Comparison of ENCODE assay signal across 8 cellular contexts in the genomic region with DNA sequence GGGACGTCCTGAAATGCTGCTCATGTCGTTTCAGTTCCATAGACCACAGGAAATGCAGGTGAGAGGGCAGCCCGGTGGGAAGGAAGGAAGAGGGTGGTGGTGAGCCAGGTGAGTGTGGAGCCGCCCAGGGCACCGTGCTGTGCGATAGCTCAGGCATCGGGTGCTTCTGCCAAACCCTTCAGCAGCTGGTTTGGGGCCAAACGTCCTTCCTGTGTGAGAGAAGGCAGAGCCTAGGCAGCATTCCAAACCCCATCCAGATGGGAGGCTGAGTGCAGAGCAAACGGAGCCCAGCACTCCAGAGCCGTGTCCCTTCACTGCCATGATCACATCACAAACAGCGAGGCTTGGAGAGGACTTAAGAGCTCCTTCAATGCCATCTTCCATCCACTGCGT.
A peak's percentile ranks its signal among the peaks of the same experiment; 100 is the strongest.
DNase-seq lines count a peak whose midpoint lies in the region; ATAC-seq and TF ChIP-seq lines count a peak whose summit lies in the region.
"Not testable (repeated sequence)": the region's sequence is repeated elsewhere in the genome, so short reads cannot be mapped to it uniquely, and the experiment has no call there.

No MANE protein-coding gene starts in this region.

- H3K27me3 ChIP-seq in MG63; mammary epithelial cell (ENCODE audit: insufficient read depth, low read length); cardiac muscle cell; upper lobe of right lung: not testable (repeated sequence)

- 4% methylated on average over 4 of the region's 12 CpGs for WGBS in mammary epithelial cell (ENCODE audit: low coverage, missing lambda C conversion rate)

- peak; percentile 85 for ATAC-seq in mucosa of descending colon
- peak; percentile 90 for ATAC-seq in upper lobe of right lung

- not testable (repeated sequence) for H3K36me3 ChIP-seq in MG63; mammary epithelial cell (ENCODE audit: insufficient read depth, low read length); cardiac muscle cell; mucosa of descending colon (ENCODE audit: low read depth); upper lobe of right lung

- not testable (repeated sequence) for H3K9me3 ChIP-seq in MG63; mammary epithelial cell (replicated peaks; ENCODE audit: insufficient read depth, low read length); cardiac muscle cell (ENCODE audit: low read depth); mucosa of descending colon; upper lobe of right lung

- not testable (repeated sequence) for H3K79me2 ChIP-seq in mammary epithelial cell (ENCODE audit: insufficient read depth, low read length)

- H3K4me2 ChIP-seq in mammary epithelial cell (ENCODE audit: insufficient read depth, low read depth, low read length) = peak overlapping the region; percentile 70

- TF ChIP-seq CTCF in VCaP (conservative IDR thresholded peaks at IDR 0.05); mammary epithelial cell (conservative IDR thresholded peaks at IDR 0.05 in 1 of 2, IDR thresholded peaks at IDR 0.05 in 1 of 2; ENCODE audit: extremely low read depth in 1 of 2, insufficient read depth in 1 of 2, low read depth in 1 of 2, low read length in 2 of 2); cardiac muscle cell (IDR thresholded peaks at IDR 0.05; ENCODE audit: low read depth, low read length); mucosa of descending colon (IDR thresholded peaks at IDR 0.05); upper lobe of right lung (IDR thresholded peaks at IDR 0.05): not testable (repeated sequence)

- BruUV-seq in mammary epithelial cell (replicated peaks; lab: Mats Ljungman, UMichigan) = not testable (repeated sequence)

- intact Hi-C loops in mammary epithelial cell (cut with micrococcal nuclease); mucosa of descending colon (cut with DNase I, micrococcal nuclease); upper lobe of right lung (cut with DNase I): not testable (repeated sequence)

- not testable (repeated sequence) for H4K20me1 ChIP-seq in mammary epithelial cell (ENCODE audit: insufficient read depth, low read length)

- CTCF ChIA-PET in mammary epithelial cell (lab: Charles Lee; ENCODE audit: low non-redundant PET) = not testable (repeated sequence)

- not testable (repeated sequence) for H3K4me1 ChIP-seq in mammary epithelial cell (ENCODE audit: insufficient read depth, low read length); cardiac muscle cell (ENCODE audit: low read depth); mucosa of descending colon (ENCODE audit: low read depth); upper lobe of right lung

- not testable (repeated sequence) for H3K9ac ChIP-seq in mammary epithelial cell (ENCODE audit: insufficient read depth, low read length)

- in situ Hi-C loops in mammary epithelial cell (cut with MboI; ENCODE audit: low sequenced_read_pairs in 2 of 2) = not testable (repeated sequence)

- dilution Hi-C loops in mammary epithelial cell (cut with HindIII; ENCODE audit: low sequenced_read_pairs) = not testable (repeated sequence)

- peak overlapping the region; percentile 81 for H3K27ac ChIP-seq in VCaP
- H3K27ac ChIP-seq in mammary epithelial cell (ENCODE audit: insufficient read depth, low read depth, low read length); cardiac muscle cell; upper lobe of right lung: not testable (repeated sequence)

- peak; percentile 91 for DNase-seq in DMS153 treated with DMSO at 0.1 percent for 48 hours (lab: John Stamatoyannopoulos, UW; ENCODE audit: unreplicated experiment)
- peak; percentile 88 for DNase-seq in MG63
- peak; percentile 81 for DNase-seq in NCI-H345 (lab: John Stamatoyannopoulos, UW)
- peak; percentile 56 for DNase-seq in mammary epithelial cell
- DNase-seq in cardiac muscle cell (ENCODE audit: low read depth in 1 of 2, low spot score in 1 of 2) = peak; percentile 1 to 66
- peak; percentile 19 to 65 (median 55) for DNase-seq in mucosa of descending colon
- peak; percentile 90 for DNase-seq in upper lobe of right lung

- peak overlapping the region; percentile 74 for H2AFZ ChIP-seq in mammary epithelial cell (ENCODE audit: low read depth, low read length)

- H3K4me3 ChIP-seq in MG63, cardiac muscle cell, mucosa of descending colon, upper lobe of right lung: not testable (repeated sequence)
- peak overlapping the region in 1 of 3 experiments; percentile 1 for H3K4me3 ChIP-seq in mammary epithelial cell (replicated peaks in 1 of 3; ENCODE audit: insufficient read depth in 1 of 3, low read depth in 2 of 3, low read length in 3 of 3)

Comparison
In these comparisons a context has a peak if more than half of its experiments do, and no peak if none do; other contexts are left out.
1. DNase-seq: peak in every context shown above with its lines; median percentile 91 in DMS153 treated with DMSO at 0.1 percent for 48 hours; 90 in upper lobe of right lung; 88 in MG63; 81 in NCI-H345; 56 in mammary epithelial cell; 55 in mucosa of descending colon; 34 in cardiac muscle cell.